10 cellular contexts compared by ENCODE assay signal in the genomic region with DNA sequence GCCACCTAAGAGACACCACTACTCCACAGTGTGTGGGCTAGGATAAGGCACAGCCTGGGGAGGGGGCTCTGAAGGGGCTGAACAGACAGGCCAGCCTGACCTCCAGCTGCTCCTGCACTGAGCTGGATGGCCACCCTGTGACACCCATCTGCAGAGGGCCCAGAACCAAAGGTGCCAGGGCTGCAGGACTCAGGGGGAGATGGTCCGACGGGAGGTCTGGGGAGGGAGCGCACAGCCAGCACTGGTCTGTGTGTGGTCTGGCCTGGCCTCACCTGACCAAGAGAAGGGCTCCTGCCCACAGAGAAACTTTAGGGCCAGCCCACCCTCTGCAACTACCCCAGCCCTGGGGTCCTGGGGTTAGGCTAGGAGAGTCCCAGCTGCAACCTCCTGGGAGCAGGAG. TPM values are rescaled to one million over a fixed set of nuclear protein-coding genes. Genes with fewer than 3 reads are reported as not detected.
DNase-seq lines count a peak whose midpoint lies in the region; ATAC-seq lines count a peak whose summit lies in the region.
"Had no signal": no experiment of that assay in that cellular context is flagged by ENCODE, and none has a peak within 500 bp of the region (broad histone marks: within the 10 kb centered on the region; RNA-seq: fewer than 3 reads in every experiment).

No MANE protein-coding gene starts in this region.

- CTCF ChIA-PET in activated CD4-positive, alpha-beta memory T cell treated with anti-CD3 and anti-CD28 coated beads, Interleukin-2, amount 10 ng/mL, durations not matched to agents 7 days and 5 days (lab: Charles Lee), result interaction anchor here (1.2 to 3.2 kb wide), 3 partner anchors 11 to 32 kb away, joined by 3 to 14 read pairs (median 5); no protein-coding TSS in a partner anchor

- H3K27ac Mint-ChIP-seq in T-helper 2 cell treated with Interferon-gamma antibody and Interleukin-4, amounts not matched to agents 5 μg/mL and 100 μg/mL, for 36 hours, result no peak overlapping the region
- H3K27ac Mint-ChIP-seq in activated CD4-positive, alpha-beta memory T cell treated with anti-CD3 and anti-CD28 coated beads, Interleukin-2, amount 10 ng/mL, durations not matched to agents 7 days and 5 days, result no peak overlapping the region
- peak overlapping the region; percentile 59 for H3K27ac Mint-ChIP-seq in stimulated activated naive B cell treated with anti-CD40 and anti-IgM and Interleukin-4, amounts not matched to agents 10 μg/mL and 1 μg/mL and 100 μg/mL, for 72 hours

- H3K36me3 Mint-ChIP-seq in T-helper 2 cell treated with Interferon-gamma antibody and Interleukin-4, amounts not matched to agents 5 μg/mL and 100 μg/mL, for 36 hours (ENCODE audit: low read depth), result peaks cover 17% of the 10 kb centered on the region
- peaks cover 14% of the 10 kb centered on the region for H3K36me3 Mint-ChIP-seq in activated CD4-positive, alpha-beta memory T cell treated with anti-CD3 and anti-CD28 coated beads, Interleukin-2, amount 10 ng/mL, durations not matched to agents 7 days and 5 days (ENCODE audit: low read depth)
- H3K36me3 Mint-ChIP-seq in stimulated activated naive B cell treated with anti-CD40 and anti-IgM and Interleukin-4, amounts not matched to agents 10 μg/mL and 1 μg/mL and 100 μg/mL, for 72 hours, result peaks cover 25 to 27% of the 10 kb centered on the region in 2 donors

- H3K4me1 Mint-ChIP-seq in T-helper 2 cell treated with Interferon-gamma antibody and Interleukin-4, amounts not matched to agents 5 μg/mL and 100 μg/mL, for 36 hours (ENCODE audit: low read depth), result peaks cover 10% of the 10 kb centered on the region
- peaks cover 26% of the 10 kb centered on the region for H3K4me1 Mint-ChIP-seq in activated CD4-positive, alpha-beta memory T cell treated with anti-CD3 and anti-CD28 coated beads, Interleukin-2, amount 10 ng/mL, durations not matched to agents 7 days and 5 days
- peaks cover 34 to 51% of the 10 kb centered on the region in 2 donors for H3K4me1 Mint-ChIP-seq in stimulated activated naive B cell treated with anti-CD40 and anti-IgM and Interleukin-4, amounts not matched to agents 10 μg/mL and 1 μg/mL and 100 μg/mL, for 72 hours

- peak overlapping the region; percentile 36 for H3K4me3 Mint-ChIP-seq in T-helper 2 cell treated with Interferon-gamma antibody and Interleukin-4, amounts not matched to agents 5 μg/mL and 100 μg/mL, for 36 hours
- peak overlapping the region; percentile 59 for H3K4me3 Mint-ChIP-seq in activated CD4-positive, alpha-beta memory T cell treated with anti-CD3 and anti-CD28 coated beads, Interleukin-2, amount 10 ng/mL, durations not matched to agents 7 days and 5 days
- H3K4me3 Mint-ChIP-seq in stimulated activated naive B cell treated with anti-CD40 and anti-IgM and Interleukin-4, amounts not matched to agents 10 μg/mL and 1 μg/mL and 100 μg/mL, for 72 hours, result peak overlapping the region; percentile 52

- POLR2A ChIA-PET in activated CD4-positive, alpha-beta memory T cell treated with anti-CD3 and anti-CD28 coated beads, Interleukin-2, amount 10 ng/mL, durations not matched to agents 7 days and 5 days (lab: Charles Lee), result interaction anchor here (0.8 to 5.8 kb wide), 9 partner anchors 8 to 171 kb away, joined by 3 to 37 read pairs (median 4); a partner anchor contains a TSS

- H3K9me3 ChIP-seq in iPS-15b (ENCODE audit: control insufficient read depth, insufficient read depth, low read length), result no peaks in the 10 kb centered on the region

- peaks cover 2% of the 10 kb centered on the region for H3K4me1 ChIP-seq in iPS-15b (ENCODE audit: control insufficient read depth, insufficient read depth, low read length)

- DNase-seq in T-helper 2 cell treated with Interferon-gamma antibody and Interleukin-4, amounts not matched to agents 5 μg/mL and 100 μg/mL, for 36 hours (ENCODE audit: low spot score), result no peak
- DNase-seq in T-helper 2 cell (no peak), GM03348 (ENCODE audit: low spot score) (no peak), NCI-H2196 treated with DMSO at 0.1 percent for 48 hours (lab: John Stamatoyannopoulos, UW; ENCODE audit: unreplicated experiment) (no peak)
- DNase-seq in activated CD4-positive, alpha-beta memory T cell treated with anti-CD3 and anti-CD28 coated beads, Interleukin-2, amount 10 ng/mL, durations not matched to agents 7 days and 5 days, result no peak
- no peak for DNase-seq in stimulated activated naive B cell treated with anti-CD40 and anti-IgM and Interleukin-4, amounts not matched to agents 10 μg/mL and 1 μg/mL and 100 μg/mL, for 72 hours
- DNase-seq: NCI-H446 treated with DMSO at 0.1 percent for 48 hours, T-helper 9 cell had no signal

- ATAC-seq in stimulated activated naive B cell treated with anti-CD40 and anti-IgM and Interleukin-4, amounts not matched to agents 10 μg/mL and 1 μg/mL and 100 μg/mL, for 72 hours (replicated peaks), result no peak
- ATAC-seq in HG02763 (IDR thresholded peaks at IDR 0.05; ENCODE audit: unreplicated experiment), result no peak

- no peaks in the 10 kb centered on the region for H3K27me3 Mint-ChIP-seq in T-helper 2 cell treated with Interferon-gamma antibody and Interleukin-4, amounts not matched to agents 5 μg/mL and 100 μg/mL, for 36 hours (ENCODE audit: low read depth)
- no peaks in the 10 kb centered on the region for H3K27me3 Mint-ChIP-seq in activated CD4-positive, alpha-beta memory T cell treated with anti-CD3 and anti-CD28 coated beads, Interleukin-2, amount 10 ng/mL, durations not matched to agents 7 days and 5 days
- no peaks in the 10 kb centered on the region for H3K27me3 Mint-ChIP-seq in stimulated activated naive B cell treated with anti-CD40 and anti-IgM and Interleukin-4, amounts not matched to agents 10 μg/mL and 1 μg/mL and 100 μg/mL, for 72 hours

- peak overlapping the region; percentile 26 for H3K9ac ChIP-seq in iPS-15b (ENCODE audit: low read depth, low read length)

- no peaks in the 10 kb centered on the region for H3K27me3 ChIP-seq in iPS-15b (ENCODE audit: control insufficient read depth, insufficient read depth, low read length)

- peaks cover 14% of the 10 kb centered on the region for H3K36me3 ChIP-seq in iPS-15b (ENCODE audit: control insufficient read depth, insufficient read depth, low read length)

- no peaks in the 10 kb centered on the region for H3K9me3 Mint-ChIP-seq in T-helper 2 cell treated with Interferon-gamma antibody and Interleukin-4, amounts not matched to agents 5 μg/mL and 100 μg/mL, for 36 hours
- no peaks in the 10 kb centered on the region for H3K9me3 Mint-ChIP-seq in activated CD4-positive, alpha-beta memory T cell treated with anti-CD3 and anti-CD28 coated beads, Interleukin-2, amount 10 ng/mL, durations not matched to agents 7 days and 5 days
- H3K9me3 Mint-ChIP-seq in stimulated activated naive B cell treated with anti-CD40 and anti-IgM and Interleukin-4, amounts not matched to agents 10 μg/mL and 1 μg/mL and 100 μg/mL, for 72 hours, result no peaks in the 10 kb centered on the region

- H3K4me3 ChIP-seq in iPS-15b (ENCODE audit: low read depth, low read length), result no peak overlapping the region

RNA-seq across cellular contexts. Expression of a gene that starts 0.8 kb away (rescaled TPM):
- total RNA-seq in activated CD4-positive, alpha-beta memory T cell treated with anti-CD3 and anti-CD28 coated beads, Interleukin-2, amount 10 ng/mL, durations not matched to agents 7 days and 5 days, result 1 to 10 TPM; 2.1 to 3.3 TPM

RNA-seq across cellular contexts. Expression of a gene that starts 12.1 kb away (rescaled TPM):
- total RNA-seq in activated CD4-positive, alpha-beta memory T cell treated with anti-CD3 and anti-CD28 coated beads, Interleukin-2, amount 10 ng/mL, durations not matched to agents 7 days and 5 days, result 10 to 100 TPM; 94.8 to 95.7 TPM

RNA-seq across cellular contexts. Expression of a gene that starts 26.1 kb away (rescaled TPM):
- 100 to 1,000 TPM; 178 to 183 TPM for total RNA-seq in activated CD4-positive, alpha-beta memory T cell treated with anti-CD3 and anti-CD28 coated beads, Interleukin-2, amount 10 ng/mL, durations not matched to agents 7 days and 5 days
